ENCODE assay signal across 15 cellular contexts in the genomic region with DNA sequence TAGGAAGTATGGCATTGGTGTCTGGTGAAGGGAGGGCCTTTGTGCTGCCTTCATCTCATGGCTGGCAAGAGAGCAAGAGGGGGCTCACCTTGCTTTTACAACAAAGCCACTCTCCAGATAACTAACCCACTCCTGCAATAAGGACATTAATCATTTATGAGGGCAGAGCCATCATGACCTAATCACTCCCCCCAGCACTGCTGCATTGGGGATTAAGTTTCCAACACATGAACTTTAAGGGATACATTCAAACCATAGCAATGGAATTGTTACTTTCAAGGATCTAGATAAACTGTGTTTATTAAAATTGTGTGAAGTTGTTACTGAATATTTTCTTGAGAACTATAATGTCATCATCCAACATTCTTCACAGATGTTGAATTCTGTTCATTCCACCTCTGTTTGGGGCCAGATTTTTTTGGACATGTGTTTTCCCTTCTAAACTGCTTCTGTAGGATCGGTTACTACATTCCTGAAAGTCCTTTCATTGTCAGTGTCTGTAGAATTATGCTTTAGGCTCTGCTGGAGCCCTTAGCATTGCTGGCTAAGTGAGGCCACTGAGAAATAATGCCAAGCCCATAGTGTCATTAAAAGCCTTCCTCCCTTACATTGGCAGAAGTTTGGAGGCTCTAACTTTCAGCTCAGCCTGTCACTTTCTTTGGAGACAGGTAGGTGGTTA. TPM values are rescaled to one million over a fixed set of nuclear protein-coding genes. Genes with fewer than 3 reads are reported as not detected.
DNase-seq lines count a peak whose midpoint lies in the region; ATAC-seq and TF ChIP-seq lines count a peak whose summit lies in the region.
"Had no signal": no experiment of that assay in that cellular context is flagged by ENCODE, and none has a peak within 500 bp of the region (broad histone marks: within the 10 kb centered on the region; RNA-seq: fewer than 3 reads in every experiment).

No MANE protein-coding gene starts in this region.

- H3K4me3 ChIP-seq in right cardiac atrium (ENCODE audit: low read length) (no peak overlapping the region), foreskin fibroblast (ENCODE audit: low read depth in 1 of 2, low read length in 2 of 2) (no peak overlapping the region), stomach smooth muscle (ENCODE audit: low read length in 2 of 2) (no peak overlapping the region)
- H3K4me3 ChIP-seq: colonic mucosa, heart right ventricle had no signal

- peaks cover 97% of the 10 kb centered on the region for H3K4me1 Mint-ChIP-seq in WTC11
- H3K4me1 Mint-ChIP-seq: activated CD4-positive, alpha-beta T cell treated with anti-CD3 and anti-CD28 coated beads for 36 hours had no signal

- H3K9me3 Mint-ChIP-seq in WTC11: no peaks in the 10 kb centered on the region

- no peaks in the 10 kb centered on the region for H3K9me3 ChIP-seq in right cardiac atrium (ENCODE audit: control insufficient read depth, low read length)
- H3K9me3 ChIP-seq in stomach smooth muscle (ENCODE audit: control insufficient read depth in 2 of 2, low read length in 2 of 2): no peaks in the 10 kb centered on the region
- H3K9me3 ChIP-seq: colonic mucosa, heart right ventricle had no signal

- no peak overlapping the region for H3K9ac ChIP-seq in stomach smooth muscle (ENCODE audit: low read length in 2 of 2)

- 0 out of 2 replicates have a peak, but pooled peaks cover 4% of the 10 kb centered on the region for H3K36me3 Mint-ChIP-seq in WTC11

- no peaks in the 10 kb centered on the region for H3K36me3 ChIP-seq in stomach smooth muscle (ENCODE audit: control insufficient read depth in 2 of 2, insufficient read depth in 2 of 2, low read length in 2 of 2)
- H3K36me3 ChIP-seq: colonic mucosa, heart right ventricle had no signal

- CTCF ChIA-PET in WTC11 (lab: Charles Lee): no interaction called here

- peak overlapping the region; percentile 35 for H3K27ac Mint-ChIP-seq in WTC11
- H3K27ac Mint-ChIP-seq: activated CD4-positive, alpha-beta T cell treated with anti-CD3 and anti-CD28 coated beads for 36 hours had no signal

- H3K4me3 Mint-ChIP-seq in WTC11: no peak overlapping the region
- H3K4me3 Mint-ChIP-seq: activated CD4-positive, alpha-beta T cell treated with anti-CD3 and anti-CD28 coated beads for 36 hours had no signal

- no peaks in the 10 kb centered on the region for H3K27me3 Mint-ChIP-seq in WTC11 (ENCODE audit: low read depth)

- POLR2A ChIA-PET in WTC11 (lab: Charles Lee): no interaction called here

- DNase-seq in Right ventricle myocardium superior (no peak), right cardiac atrium (no peak), WTC11 (ENCODE audit: low spot score) (no peak), foreskin fibroblast (peak; percentile 57 to 81), GM13977 (ENCODE audit: low spot score) (no peak), mesenteric fat pad (ENCODE audit: low spot score) (no peak)
- no peak for DNase-seq in activated effector memory CD4-positive, alpha-beta T cell treated with anti-CD3 and anti-CD28 coated beads, Interleukin-2, amount 50 U/mL, for 16 hours
- DNase-seq: activated CD4-positive, alpha-beta T cell treated with anti-CD3 and anti-CD28 coated beads for 36 hours; activated effector memory CD4-positive, alpha-beta T cell treated with Interleukin-2 at 50 U/mL for 16 hours; colonic mucosa; heart right ventricle; Karpas-422; NCI-H446 treated with DMSO at 0.1 percent for 48 hours had no signal

- WGBS in right cardiac atrium: 48% methylated on average over 1 of the region's 1 CpG

- H3K27ac ChIP-seq in right cardiac atrium (ENCODE audit: low read length) (no peak overlapping the region), stomach smooth muscle (ENCODE audit: low read length) (peak overlapping the region; percentile 1)
- H3K27ac ChIP-seq: colonic mucosa had no signal

- H3K4me1 ChIP-seq in right cardiac atrium (ENCODE audit: control insufficient read depth, insufficient read depth, low read length) (peaks cover 10% of the 10 kb centered on the region), stomach smooth muscle (ENCODE audit: control insufficient read depth, insufficient read depth, low read length) (peaks cover 12% of the 10 kb centered on the region)
- H3K4me1 ChIP-seq: colonic mucosa had no signal

- TF ChIP-seq CTCF in WTC11 (IDR thresholded peaks at IDR 0.05): no peak
- no peak for TF ChIP-seq CTCF in foreskin fibroblast (IDR thresholded peaks at IDR 0.05; ENCODE audit: low read depth, low read length)
- TF ChIP-seq CTCF in GM13977 (IDR thresholded peaks at IDR 0.05; ENCODE audit: extremely low read depth, insufficient read depth, missing control alignments): no peak

- H3K27me3 ChIP-seq in right cardiac atrium (ENCODE audit: control insufficient read depth, insufficient read depth) (no peaks in the 10 kb centered on the region), stomach smooth muscle (ENCODE audit: control insufficient read depth in 1 of 2, insufficient read depth in 2 of 2, low read length in 2 of 2) (no peaks in the 10 kb centered on the region)
- H3K27me3 ChIP-seq: colonic mucosa, heart right ventricle had no signal

- intact Hi-C loops in Right ventricle myocardium superior (cut with DNase I): no loop called here
- intact Hi-C loops in right cardiac atrium (cut with DNase I): no loop called here

- in situ Hi-C loops in GM13977 (cut with MboI; ENCODE audit: low pct_unique_long_range_greater_than_20kb, low sequenced_read_pairs, unreplicated experiment): no loop called here

- ATAC-seq in Right ventricle myocardium superior (ENCODE audit: poor library complexity): peak; percentile 24
- no peak for ATAC-seq in right cardiac atrium
- peak; percentile 53 for ATAC-seq in WTC11
- ATAC-seq: activated CD4-positive, alpha-beta T cell treated with anti-CD3 and anti-CD28 coated beads for 36 hours had no signal

TF ChIP-seq in WTC11, 78 proteins besides CTCF, POLR2A, EP300 and RAD21 (continues in another document):
- TF ChIP-seq, protein P1, sequence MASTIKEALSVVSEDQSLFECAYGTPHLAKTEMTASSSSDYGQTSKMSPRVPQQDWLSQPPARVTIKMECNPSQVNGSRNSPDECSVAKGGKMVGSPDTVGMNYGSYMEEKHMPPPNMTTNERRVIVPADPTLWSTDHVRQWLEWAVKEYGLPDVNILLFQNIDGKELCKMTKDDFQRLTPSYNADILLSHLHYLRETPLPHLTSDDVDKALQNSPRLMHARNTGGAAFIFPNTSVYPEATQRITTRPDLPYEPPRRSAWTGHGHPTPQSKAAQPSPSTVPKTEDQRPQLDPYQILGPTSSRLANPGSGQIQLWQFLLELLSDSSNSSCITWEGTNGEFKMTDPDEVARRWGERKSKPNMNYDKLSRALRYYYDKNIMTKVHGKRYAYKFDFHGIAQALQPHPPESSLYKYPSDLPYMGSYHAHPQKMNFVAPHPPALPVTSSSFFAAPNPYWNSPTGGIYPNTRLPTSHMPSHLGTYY (CRISPR knock-in tag; IDR thresholded peaks at IDR 0.05): no peak
- TF ChIP-seq ZNF263 (CRISPR knock-in tag; IDR thresholded peaks at IDR 0.05; ENCODE audit: low read depth): no peak
- TF ChIP-seq, protein P2, sequence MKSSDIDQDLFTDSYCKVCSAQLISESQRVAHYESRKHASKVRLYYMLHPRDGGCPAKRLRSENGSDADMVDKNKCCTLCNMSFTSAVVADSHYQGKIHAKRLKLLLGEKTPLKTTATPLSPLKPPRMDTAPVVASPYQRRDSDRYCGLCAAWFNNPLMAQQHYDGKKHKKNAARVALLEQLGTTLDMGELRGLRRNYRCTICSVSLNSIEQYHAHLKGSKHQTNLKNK (CRISPR knock-in tag; IDR thresholded peaks at IDR 0.05): no peak
- TF ChIP-seq, protein P3, sequence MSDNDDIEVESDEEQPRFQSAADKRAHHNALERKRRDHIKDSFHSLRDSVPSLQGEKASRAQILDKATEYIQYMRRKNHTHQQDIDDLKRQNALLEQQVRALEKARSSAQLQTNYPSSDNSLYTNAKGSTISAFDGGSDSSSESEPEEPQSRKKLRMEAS (CRISPR knock-in tag; IDR thresholded peaks at IDR 0.05): no peak
- TF ChIP-seq, protein P4, sequence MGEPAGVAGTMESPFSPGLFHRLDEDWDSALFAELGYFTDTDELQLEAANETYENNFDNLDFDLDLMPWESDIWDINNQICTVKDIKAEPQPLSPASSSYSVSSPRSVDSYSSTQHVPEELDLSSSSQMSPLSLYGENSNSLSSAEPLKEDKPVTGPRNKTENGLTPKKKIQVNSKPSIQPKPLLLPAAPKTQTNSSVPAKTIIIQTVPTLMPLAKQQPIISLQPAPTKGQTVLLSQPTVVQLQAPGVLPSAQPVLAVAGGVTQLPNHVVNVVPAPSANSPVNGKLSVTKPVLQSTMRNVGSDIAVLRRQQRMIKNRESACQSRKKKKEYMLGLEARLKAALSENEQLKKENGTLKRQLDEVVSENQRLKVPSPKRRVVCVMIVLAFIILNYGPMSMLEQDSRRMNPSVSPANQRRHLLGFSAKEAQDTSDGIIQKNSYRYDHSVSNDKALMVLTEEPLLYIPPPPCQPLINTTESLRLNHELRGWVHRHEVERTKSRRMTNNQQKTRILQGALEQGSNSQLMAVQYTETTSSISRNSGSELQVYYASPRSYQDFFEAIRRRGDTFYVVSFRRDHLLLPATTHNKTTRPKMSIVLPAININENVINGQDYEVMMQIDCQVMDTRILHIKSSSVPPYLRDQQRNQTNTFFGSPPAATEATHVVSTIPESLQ (CRISPR knock-in tag; IDR thresholded peaks at IDR 0.05): no peak

RNA-seq across cellular contexts. Expression of a gene that starts 50.4 kb away (rescaled TPM):
- 71.1 TPM for total RNA-seq in Right ventricle myocardium superior
- total RNA-seq in right cardiac atrium: 100 to 1,000 TPM; 115 to 147 (median 124) TPM
- 90.6 TPM for polyA plus RNA-seq in right cardiac atrium
- total RNA-seq in WTC11 (2021): 103 to 112 TPM (median 111 TPM) in 3 replicates
- total RNA-seq in mesenteric fat pad: 81.3 TPM
- total RNA-seq: G401 had no signal

Comparison
In these comparisons a context has a peak if more than half of its experiments do, and no peak if none do; other contexts are left out.
1. ATAC-seq: peak in Right ventricle myocardium superior (single experiment) and WTC11 (single experiment); none in right cardiac atrium (0 of 2).
2. DNase-seq: peak in foreskin fibroblast (2 of 2); none in Right ventricle myocardium superior (single experiment), right cardiac atrium (0 of 3), WTC11 (single experiment), GM13977 (single experiment), activated effector memory CD4-positive, alpha-beta T cell treated with anti-CD3 and anti-CD28 coated beads, Interleukin-2, amount 50 U/mL, for 16 hours (single experiment) and mesenteric fat pad (single experiment).